ENCODE assay signal across 25 cellular contexts in the genomic region with DNA sequence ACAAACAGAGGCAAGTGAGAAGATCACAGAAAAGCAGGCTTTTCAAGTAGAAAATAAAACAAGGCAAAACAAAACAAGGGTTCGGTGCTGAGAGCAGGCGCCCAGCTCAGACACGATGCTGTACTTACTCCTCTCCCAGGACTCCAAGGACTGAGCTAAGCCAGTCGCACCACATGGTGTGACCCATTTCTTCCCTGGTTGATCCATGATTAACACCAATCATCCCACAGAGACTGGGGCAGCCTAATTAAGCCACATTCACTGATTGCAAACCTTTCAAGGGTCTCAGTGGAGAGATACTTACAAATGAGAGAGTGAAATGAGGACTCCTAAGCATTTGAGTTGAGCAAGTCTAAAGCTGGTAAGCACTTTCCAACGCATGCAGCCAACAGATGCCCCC.
"Had no signal": no experiment of that assay in that cellular context is flagged by ENCODE, and none has a peak within 500 bp of the region (broad histone marks: within the 10 kb centered on the region; RNA-seq: fewer than 3 reads in every experiment).

No MANE protein-coding gene starts in this region.

- H3K9me3 ChIP-seq: stomach, suprapubic skin, testis, thoracic aorta, thyroid gland, tibial artery, tibial nerve, transverse colon, upper lobe of left lung, upper lobe of right lung, uterus, vagina had no signal

- H3K4me3 ChIP-seq: stomach, suprapubic skin, testis, thoracic aorta, thyroid gland, tibial artery, tibial nerve, transverse colon, upper lobe of left lung, upper lobe of right lung, uterus, vagina had no signal

- FAIRE-seq: urothelium cell line had no signal

- H3K27ac ChIP-seq: stomach, suprapubic skin, testis, thoracic aorta, thyroid gland, tibial artery, tibial nerve, transverse colon, upper lobe of left lung, upper lobe of right lung, uterus, vagina had no signal

- DNase-seq: stimulated activated CD4-positive, alpha-beta T cell treated with anti-CD3 and anti-CD28 coated beads, Interleukin-2, amount 100 ng/mL, for 48 hours; stimulated activated CD4-positive, alpha-beta T cell treated with anti-CD3 and anti-CD28 coated beads, Interleukin-4, amount 100 ng/mL, for 1 hour; stimulated activated CD4-positive, alpha-beta T cell treated with anti-CD3 and anti-CD28 coated beads, Interleukin-4, amount 100 ng/mL, for 24 hours; stimulated activated CD4-positive, alpha-beta T cell treated with anti-CD3 and anti-CD28 coated beads, Interleukin-4, amount 100 ng/mL, for 4 hours; stimulated activated CD8-positive, alpha-beta memory T cell treated with anti-CD3 and anti-CD28 coated beads, Interleukin-4, amount 100 ng/mL, for 48 hours; stimulated activated naive B cell treated with anti-CD40 and anti-IgM and Interleukin-4, amounts not matched to agents 10 μg/mL and 1 μg/mL and 100 μg/mL, for 72 hours; stimulated activated naive CD4-positive, alpha-beta T cell; stimulated activated naive CD4-positive, alpha-beta T cell treated with Interleukin-2 at 50 U/mL for 16 hours; stimulated activated naive CD8-positive, alpha-beta T cell treated with anti-CD3 and anti-CD28 coated beads, Interleukin-15, amount 100 ng/mL, for 72 hours; stimulated activated naive CD8-positive, alpha-beta T cell treated with anti-CD3 and anti-CD28 coated beads, Interleukin-15, Interleukin-2, amounts not matched to agents 100 U/mL and 50 U/mL, for 24 hours; stomach; substantia nigra; testis; thyroid gland; tibial artery; transverse colon; trophoblast cell; upper lobe of right lung; uterus had no signal

- H3K4me1 ChIP-seq: stomach, suprapubic skin, testis, thyroid gland, tibial artery, tibial nerve, transverse colon, upper lobe of left lung, upper lobe of right lung, uterus, vagina had no signal

- H3K27me3 ChIP-seq: stomach, suprapubic skin, testis, thyroid gland, tibial artery, tibial nerve, transverse colon, upper lobe of left lung, upper lobe of right lung, uterus, vagina had no signal

- H3K36me3 ChIP-seq: suprapubic skin, thoracic aorta, thyroid gland, tibial artery, tibial nerve, transverse colon, upper lobe of left lung, upper lobe of right lung, uterus, vagina had no signal
